ENCODE assay signal across 18 cellular contexts in the genomic region with DNA sequence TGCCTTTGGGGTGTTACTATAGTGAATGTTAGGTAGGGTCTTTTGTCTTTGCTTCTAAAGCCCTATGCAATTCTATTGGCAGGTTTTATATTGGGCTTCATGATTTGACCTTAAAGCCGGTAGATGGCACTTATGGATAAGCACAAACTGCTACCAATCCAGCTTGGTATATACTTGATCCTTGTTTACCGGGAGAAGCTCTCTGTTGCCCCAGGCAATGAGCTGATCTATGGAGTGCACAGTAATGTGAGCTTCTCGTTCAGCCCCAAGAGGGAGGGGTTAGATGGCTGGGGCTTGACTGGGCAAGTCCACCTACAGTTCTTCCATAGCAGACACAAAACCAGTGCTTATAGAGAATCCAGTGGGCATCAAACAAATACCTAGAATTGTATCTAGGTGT.
DNase-seq lines count a peak whose midpoint lies in the region; ATAC-seq and TF ChIP-seq lines count a peak whose summit lies in the region.
"Had no signal": no experiment of that assay in that cellular context is flagged by ENCODE, and none has a peak within 500 bp of the region (broad histone marks: within the 10 kb centered on the region; RNA-seq: fewer than 3 reads in every experiment).

No MANE protein-coding gene starts in this region.

- no peaks in the 10 kb centered on the region for H3K36me3 ChIP-seq in Panc1 (ENCODE audit: control insufficient read depth, insufficient read depth, low read length)
- H3K36me3 ChIP-seq in testis (ENCODE audit: low read depth, missing control alignments) = no peaks in the 10 kb centered on the region
- H3K36me3 ChIP-seq: colonic mucosa, heart left ventricle, neutrophil, right atrium auricular region had no signal

- TF ChIP-seq POLR2A in testis (IDR thresholded peaks at IDR 0.05) = no peak

- H3K27ac ChIP-seq in Panc1 (ENCODE audit: low read length) = no peak overlapping the region
- H3K27ac ChIP-seq in testis = no peak overlapping the region
- H3K27ac ChIP-seq: colonic mucosa, heart left ventricle, neutrophil, right atrium auricular region had no signal

- intact Hi-C loops in Panc1 (cut with micrococcal nuclease; ENCODE audit: unreplicated experiment) (no loop called here), testis (cut with DNase I; ENCODE audit: low total_unique reads) (no loop called here)

- CTCF ChIA-PET in Panc1 (lab: Charles Lee) = no interaction called here

- peak; percentile 13 for DNase-seq in ELR (ENCODE audit: low read depth)
- peak; percentile 28 to 91 (median 66) for DNase-seq in NCI-H1417 (lab: John Stamatoyannopoulos, UW)
- no peak for DNase-seq in Panc1 (ENCODE audit: low read depth, low spot score)
- DNase-seq in islet precursor cell = peak; percentile 81
- DNase-seq in ACHN = no peak
- no peak for DNase-seq in testis
- DNase-seq: anterior cingulate cortex; CD4-positive, CD25-positive, alpha-beta regulatory T cell; colonic mucosa; heart left ventricle; kidney glomerular epithelial cell; midbrain; NCI-H2227 treated with DMSO at 0.1 percent for 48 hours; PC-3; T-helper 1 cell had no signal

- ATAC-seq in Panc1 (no peak), GM19324 (IDR thresholded peaks at IDR 0.05; ENCODE audit: low FRiP score, unreplicated experiment) (no peak)
- ATAC-seq: heart left ventricle, PC-3 had no signal

- BruUV-seq in Panc1 (replicated peaks; lab: Mats Ljungman, UMichigan) = no TSS peak

- H3K4me3 ChIP-seq in Panc1 (ENCODE audit: low read depth in 2 of 2, low read length in 2 of 2) (no peak overlapping the region), testis (no peak overlapping the region)
- H3K4me3 ChIP-seq: colonic mucosa, heart left ventricle, right atrium auricular region had no signal

- POLR2A ChIA-PET in Panc1 (lab: Charles Lee) = no interaction called here

- in situ Hi-C loops in Panc1 (cut with HindIII; ENCODE audit: low pct_unique_long_range_greater_than_20kb, low sequenced_read_pairs) (no loop called here), ACHN (cut with HindIII; ENCODE audit: low pct_ligation_motif_present, low pct_unique_long_range_greater_than_20kb, low sequenced_read_pairs) (no loop called here)

- H3K9me3 ChIP-seq in Panc1 (ENCODE audit: control insufficient read depth, insufficient read depth, low read depth, low read length) = no peaks in the 10 kb centered on the region
- H3K9me3 ChIP-seq in testis = no peaks in the 10 kb centered on the region
- H3K9me3 ChIP-seq: colonic mucosa, heart left ventricle, neutrophil, right atrium auricular region had no signal

- H3K27me3 ChIP-seq in Panc1 (ENCODE audit: control insufficient read depth, insufficient read depth, low read length) = no peaks in the 10 kb centered on the region
- H3K27me3 ChIP-seq in testis = no peaks in the 10 kb centered on the region
- H3K27me3 ChIP-seq: colonic mucosa, heart left ventricle, neutrophil, right atrium auricular region had no signal

- TF ChIP-seq CTCF in Panc1 (IDR thresholded peaks at IDR 0.05) = peak; percentile 4; the same call in 1 of the 2 replicates
- TF ChIP-seq CTCF in testis (IDR thresholded peaks at IDR 0.05) = no peak

- WGBS in testis, 2 donors = 64 to 74% methylated on average over 2 to 3 of the region's 3 CpGs

- H3K4me1 ChIP-seq in Panc1 (ENCODE audit: control insufficient read depth, insufficient read depth, low read length) (no peaks in the 10 kb centered on the region), testis (no peaks in the 10 kb centered on the region)
- H3K4me1 ChIP-seq: colonic mucosa, heart left ventricle, right atrium auricular region had no signal

Comparison
In these comparisons a context has a peak if more than half of its experiments do, and no peak if none do; other contexts are left out.
1. DNase-seq: peak in ELR (single experiment), NCI-H1417 (3 of 3) and islet precursor cell (single experiment); none in Panc1 (single experiment), ACHN (single experiment) and testis (single experiment).